11 cellular contexts compared by ENCODE assay signal in genomic region chr16:19809121-19809635, GRCh38.
DNase-seq lines count a peak whose midpoint lies in the region; ATAC-seq, FAIRE-seq and TF ChIP-seq lines count a peak whose summit lies in the region.
"Had no signal": no experiment of that assay in that cellular context is flagged by ENCODE, and none has a peak within 500 bp of the region (broad histone marks: within the 10 kb centered on the region; RNA-seq: fewer than 3 reads in every experiment).

No MANE protein-coding gene starts in this region.

- no peak overlapping the region for H3K9ac ChIP-seq in GM12878 (ENCODE audit: control insufficient read depth, insufficient read depth, low read length)

- H3K4me3 ChIP-seq in GM12878 (no peak overlapping the region), right lobe of liver (no peak overlapping the region)

- ATAC-seq in GM12878 (peak; percentile 23), right lobe of liver (peak in 2 of 4 donors; percentile 42 to 51), HG03439 (IDR thresholded peaks at IDR 0.05; ENCODE audit: unreplicated experiment) (no peak), HG03280 (IDR thresholded peaks at IDR 0.05; ENCODE audit: unreplicated experiment) (no peak)
- ATAC-seq: WTC11 had no signal

- no peak overlapping the region for H3K4me2 ChIP-seq in GM12878 (ENCODE audit: control insufficient read depth, insufficient read depth)

- intact Hi-C loops in GM12878 (cut with micrococcal nuclease; ENCODE audit: unreplicated experiment): loop anchor here (10.0 kb wide), 1 partner anchor 46 kb away; no protein-coding TSS in a partner anchor
- intact Hi-C loops in right lobe of liver (cut with DNase I): no loop called here

- TF ChIP-seq RAD21 in GM12878 (IDR thresholded peaks at IDR 0.05; ENCODE audit: insufficient read depth, low read depth, low read length): no peak

- in situ Hi-C loops in GM12878 (cut with MboI): no loop called here

- no peaks in the 10 kb centered on the region for H3K36me3 ChIP-seq in GM12878 (ENCODE audit: control insufficient read depth in 2 of 2, insufficient read depth in 2 of 2, low read length in 1 of 2)
- no peaks in the 10 kb centered on the region for H3K36me3 ChIP-seq in right lobe of liver

- POLR2A ChIA-PET in GM12878 (lab: Charles Lee): no interaction called here

- no peaks in the 10 kb centered on the region for H4K20me1 ChIP-seq in GM12878 (ENCODE audit: control insufficient read depth, insufficient read depth)

- H2AFZ ChIP-seq in GM12878 (ENCODE audit: control insufficient read depth, low read depth, low read length): no peak overlapping the region

- H3K27ac ChIP-seq in GM12878 (ENCODE audit: control insufficient read depth, insufficient read depth): no peak overlapping the region
- H3K27ac ChIP-seq in right lobe of liver: peak overlapping the region; percentile 9 to 77 (median 43)

- H3K4me1 ChIP-seq in GM12878 (ENCODE audit: control insufficient read depth, insufficient read depth, low read length) (peaks cover 4% of the 10 kb centered on the region; the same call in 1 of the 2 replicates), right lobe of liver (peaks cover 0 to 12% (median 0%) of the 10 kb centered on the region in 4 donors)

- H3K9me3 ChIP-seq in GM12878 (replicated peaks; ENCODE audit: control insufficient read depth, insufficient read depth, low read length) (peaks cover 4% of the 10 kb centered on the region; the same call in 1 of the 3 replicates), right lobe of liver (no peaks in the 10 kb centered on the region)

- DNase-seq in Ammon's horn (ENCODE audit: low spot score) (peak; percentile 35), Kasumi-1 (lab: John Stamatoyannopoulos, UW) (peak; percentile 3 to 18), GM12878 (ENCODE audit: low read depth, low spot score) (no peak), right lobe of liver (peak in 1 of 3 donors; percentile 59), hippocampal formation (lab: John Stamatoyannopoulos, UW) (no peak)
- no peak for DNase-seq in stimulated activated CD4-positive, alpha-beta T cell treated with anti-CD3 and anti-CD28 coated beads, Interleukin-4, amount 100 ng/mL, for 24 hours
- DNase-seq: CD4-positive, alpha-beta memory T cell; endodermal cell had no signal

- H3K79me2 ChIP-seq in GM12878 (ENCODE audit: control insufficient read depth, insufficient read depth, low read length): no peaks in the 10 kb centered on the region

- no peaks in the 10 kb centered on the region for H3K27me3 ChIP-seq in GM12878 (replicated peaks in 1 of 2; ENCODE audit: control insufficient read depth in 2 of 2, insufficient read depth in 2 of 2, low read length in 1 of 2)
- H3K27me3 ChIP-seq in right lobe of liver: no peaks in the 10 kb centered on the region

- SMC1A ChIA-PET in GM12878 (lab: Charles Lee; ENCODE audit: uncharacterized antibody, unreplicated experiment): no interaction called here

- BruUV-seq in GM12878 (replicated peaks; lab: Mats Ljungman, UMichigan): no TSS peak

- CTCF ChIA-PET in GM12878 (lab: Yijun Ruan, JAX): no interaction called here

- RAD21 ChIA-PET in GM12878 (lab: Charles Lee; ENCODE audit: unreplicated experiment): interaction anchor here (0.6 kb wide), 1 partner anchor 599 kb away, joined by 3 read pairs; no protein-coding TSS in a partner anchor

- TF ChIP-seq CTCF in GM12878 (IDR thresholded peaks at IDR 0.05 in 2 of 3, conservative IDR thresholded peaks at IDR 0.05 in 1 of 3; ENCODE audit: control insufficient read depth in 2 of 3, extremely low read depth in 1 of 3, insufficient read depth in 1 of 3, low read depth in 3 of 3, low read length in 3 of 3): no peak
- no peak for TF ChIP-seq CTCF in right lobe of liver (IDR thresholded peaks at IDR 0.05)

- no peak for TF ChIP-seq POLR2A in GM12878 (IDR thresholded peaks at IDR 0.05; ENCODE audit: low read depth, low read length)
- TF ChIP-seq POLR2A in right lobe of liver (IDR thresholded peaks at IDR 0.05): no peak

- 45% methylated on average over 4 of the region's 4 CpGs for WGBS in GM12878 (ENCODE audit: insufficient coverage, insufficient replicate concordance, low lambda C conversion rate, missing lambda C conversion rate)
- 74% methylated on average over 4 of the region's 4 CpGs for WGBS in right lobe of liver (ENCODE audit: insufficient coverage, low coverage, low lambda C conversion rate, missing lambda C conversion rate)

- TF ChIP-seq EP300 in GM12878 (IDR thresholded peaks at IDR 0.05; ENCODE audit: borderline replicate concordance in 1 of 2, control insufficient read depth in 1 of 2, low read depth in 2 of 2, low read length in 2 of 2): no peak

- no peak for FAIRE-seq in GM12878 (lab: Jason Lieb, UNC)

TF ChIP-seq in GM12878, 131 proteins besides CTCF, POLR2A, EP300 and RAD21:
- TF ChIP-seq NR2F1 (conservative IDR thresholded peaks at IDR 0.05) (0 out of 2 replicates have a peak, but pooled peaks have one; percentile 21), TCF7 (IDR thresholded peaks at IDR 0.05; ENCODE audit: borderline replicate concordance) (no peak)

Comparison
In these comparisons a context has a peak if more than half of its experiments do, and no peak if none do; other contexts are left out.
1. DNase-seq: peak in Ammon's horn (single experiment) and Kasumi-1 (2 of 2); none in GM12878 (single experiment), hippocampal formation (0 of 2) and stimulated activated CD4-positive, alpha-beta T cell treated with anti-CD3 and anti-CD28 coated beads, Interleukin-4, amount 100 ng/mL, for 24 hours (single experiment).